In the genomic region with DNA sequence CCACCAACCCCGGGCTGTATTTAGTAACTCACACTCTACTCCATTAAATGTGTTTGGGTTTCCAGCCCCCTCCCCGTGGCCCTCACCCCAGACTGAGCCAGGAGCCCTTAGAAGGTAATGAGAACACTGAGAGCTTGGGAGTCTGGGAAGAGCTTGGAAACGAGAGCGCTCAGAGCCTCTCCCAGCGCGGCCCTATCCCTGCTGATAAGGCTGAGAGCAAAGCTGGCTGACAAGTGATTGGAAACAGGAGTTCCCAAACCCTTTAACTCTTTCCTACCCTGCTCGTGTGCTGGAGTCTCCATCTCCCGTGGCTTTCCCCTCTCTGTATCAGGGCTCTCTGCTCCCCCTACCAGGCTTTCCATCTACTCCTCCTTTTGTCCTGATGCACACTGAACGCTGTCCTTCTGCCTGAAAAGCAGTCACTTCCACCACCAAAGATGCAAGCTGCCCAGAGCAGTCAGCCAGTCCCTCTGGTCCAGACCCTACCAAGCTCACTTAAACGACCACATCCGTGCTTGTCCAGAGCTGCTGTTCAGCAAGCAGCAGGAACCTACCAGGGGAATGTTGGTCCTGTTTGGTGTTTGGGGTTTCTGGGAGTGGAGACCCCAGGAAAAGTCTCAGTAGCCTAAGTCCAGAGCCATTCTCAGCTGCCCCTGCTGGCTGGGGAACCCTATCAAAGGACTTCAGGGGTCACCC, we compare ENCODE assay signal across 18 cellular contexts.
DNase-seq lines count a peak whose midpoint lies in the region; ATAC-seq, FAIRE-seq and TF ChIP-seq lines count a peak whose summit lies in the region.
"Had no signal": no experiment of that assay in that cellular context is flagged by ENCODE, and none has a peak within 500 bp of the region (broad histone marks: within the 10 kb centered on the region; RNA-seq: fewer than 3 reads in every experiment).

No MANE protein-coding gene starts in this region.

- FAIRE-seq in GM19239 (lab: Jason Lieb, UNC) = no peak
- FAIRE-seq: A204.1 had no signal

- peak overlapping the region; percentile 3 for H3K27ac ChIP-seq in right cardiac atrium (ENCODE audit: low read length)
- H3K27ac ChIP-seq: GM23248, tibial nerve had no signal

- DNase-seq in Right ventricle myocardium inferior (ENCODE audit: missing footprints) (peak; percentile 83), cardiac septum (ENCODE audit: low spot score) (no peak), right cardiac atrium (peak; percentile 64 to 88 (median 85)), dermis blood vessel endothelial cell (no peak), SIG-M5 treated with dmso at 0.1 percent for 504 hours (lab: John Stamatoyannopoulos, UW; ENCODE audit: unreplicated experiment) (no peak), GM19239 (ENCODE audit: insufficient read length, low spot score) (no peak)
- no peak for DNase-seq in activated T-cell treated with anti-CD3 and anti-CD28 coated beads, Interleukin-2, amount 50 U/mL, for 72 hours
- DNase-seq: activated B cell treated with CpG ODN at 0.5 μM for 24 hours; DND-41; GM23248; naive thymus-derived CD4-positive, alpha-beta T cell; NCI-H1930; NCI-H526; stimulated activated CD4-positive, alpha-beta T cell treated with anti-CD3 and anti-CD28 coated beads, Interleukin-4, amount 100 ng/mL, for 4 hours had no signal

- ATAC-seq in Right ventricle myocardium inferior = peak; percentile 93
- peak; percentile 93 to 96 for ATAC-seq in right cardiac atrium
- no peak for ATAC-seq in activated T-cell treated with anti-CD3 and anti-CD28 coated beads, Interleukin-2, amount 50 U/mL, for 72 hours (replicated peaks in 1 of 2)
- ATAC-seq: naive thymus-derived CD4-positive, alpha-beta T cell had no signal

- no peaks in the 10 kb centered on the region for H3K9me3 ChIP-seq in right cardiac atrium (ENCODE audit: control insufficient read depth, low read length)
- H3K9me3 ChIP-seq: tibial nerve had no signal

- peak overlapping the region in 2 of 3 experiments; percentile 7 to 22 for H3K4me3 Mint-ChIP-seq in nephron
- H3K4me3 Mint-ChIP-seq in activated T-cell treated with anti-CD3 and anti-CD28 coated beads, Interleukin-2, amount 50 U/mL, for 72 hours = no peak overlapping the region
- H3K4me3 Mint-ChIP-seq: activated B cell treated with CpG ODN at 0.5 μM for 24 hours; naive thymus-derived CD4-positive, alpha-beta T cell had no signal

- no peak for TF ChIP-seq CTCF in nephron (IDR thresholded peaks at IDR 0.05; ENCODE audit: unreplicated experiment in 3 of 3)

- 13% methylated on average over 11 of the region's 11 CpGs for WGBS in right cardiac atrium

- H3K4me1 Mint-ChIP-seq in nephron = peaks cover 59% of the 10 kb centered on the region
- no peaks in the 10 kb centered on the region for H3K4me1 Mint-ChIP-seq in activated T-cell treated with anti-CD3 and anti-CD28 coated beads, Interleukin-2, amount 50 U/mL, for 72 hours (ENCODE audit: low read depth)

- peaks cover 4% of the 10 kb centered on the region for H3K27me3 Mint-ChIP-seq in nephron (ENCODE audit: low read depth)
- peaks cover 19% of the 10 kb centered on the region for H3K27me3 Mint-ChIP-seq in activated T-cell treated with anti-CD3 and anti-CD28 coated beads, Interleukin-2, amount 50 U/mL, for 72 hours (ENCODE audit: low read depth)

- H3K27me3 ChIP-seq in right cardiac atrium (ENCODE audit: control insufficient read depth, insufficient read depth) = no peaks in the 10 kb centered on the region
- H3K27me3 ChIP-seq: tibial nerve had no signal

- intact Hi-C loops in Right ventricle myocardium inferior (cut with DNase I) (loop anchor here (5.0 kb wide), 2 partner anchors 76 to 99 kb away; partner anchors contain the start of gene PKDCC), cardiac septum (cut with DNase I) (loop anchor here (2.0 to 5.0 kb wide), 3 partner anchors 21 to 99 kb away; partner anchors contain the start of gene PKDCC), right cardiac atrium (cut with DNase I) (loop anchor here in 1 of 4 donors (10.0 kb wide), 1 partner anchor 107 kb away; no protein-coding TSS in a partner anchor)

- H3K4me3 ChIP-seq in right cardiac atrium (ENCODE audit: low read length) = no peak overlapping the region
- H3K4me3 ChIP-seq: coronary artery, GM23248, tibial nerve had no signal

- H3K9me3 Mint-ChIP-seq in nephron = no peaks in the 10 kb centered on the region
- no peaks in the 10 kb centered on the region for H3K9me3 Mint-ChIP-seq in activated T-cell treated with anti-CD3 and anti-CD28 coated beads, Interleukin-2, amount 50 U/mL, for 72 hours
- H3K9me3 Mint-ChIP-seq: activated B cell treated with CpG ODN at 0.5 μM for 24 hours; naive thymus-derived CD4-positive, alpha-beta T cell had no signal

- no peaks in the 10 kb centered on the region for H3K36me3 Mint-ChIP-seq in nephron (ENCODE audit: low read depth)
- no peaks in the 10 kb centered on the region for H3K36me3 Mint-ChIP-seq in activated T-cell treated with anti-CD3 and anti-CD28 coated beads, Interleukin-2, amount 50 U/mL, for 72 hours (ENCODE audit: insufficient read depth in 2 of 2)
- H3K36me3 Mint-ChIP-seq: naive thymus-derived CD4-positive, alpha-beta T cell had no signal

- H3K4me1 ChIP-seq in right cardiac atrium (ENCODE audit: control insufficient read depth, insufficient read depth, low read length) = peaks cover 5% of the 10 kb centered on the region

- H3K27ac Mint-ChIP-seq in nephron = peak overlapping the region; percentile 78 to 96 (median 85)
- H3K27ac Mint-ChIP-seq in activated T-cell treated with anti-CD3 and anti-CD28 coated beads, Interleukin-2, amount 50 U/mL, for 72 hours = no peak overlapping the region
- H3K27ac Mint-ChIP-seq: activated B cell treated with CpG ODN at 0.5 μM for 24 hours; naive thymus-derived CD4-positive, alpha-beta T cell had no signal

Comparison
In these comparisons a context has a peak if more than half of its experiments do, and no peak if none do; other contexts are left out.
1. DNase-seq: peak in Right ventricle myocardium inferior (single experiment) and right cardiac atrium (3 of 3); none in cardiac septum (single experiment), dermis blood vessel endothelial cell (single experiment), activated T-cell treated with anti-CD3 and anti-CD28 coated beads, Interleukin-2, amount 50 U/mL, for 72 hours (0 of 2), SIG-M5 treated with dmso at 0.1 percent for 504 hours (single experiment) and GM19239 (single experiment).
2. ATAC-seq: peak in Right ventricle myocardium inferior (single experiment) and right cardiac atrium (2 of 2); none in activated T-cell treated with anti-CD3 and anti-CD28 coated beads, Interleukin-2, amount 50 U/mL, for 72 hours (0 of 2).
3. H3K4me3 Mint-ChIP-seq: peak in nephron (2 of 3); none in activated T-cell treated with anti-CD3 and anti-CD28 coated beads, Interleukin-2, amount 50 U/mL, for 72 hours (0 of 2).